Comparison of ENCODE assay signal across 15 cellular contexts in genomic region chr2:84029903-84030559, GRCh38.
DNase-seq lines count a peak whose midpoint lies in the region; TF ChIP-seq lines count a peak whose summit lies in the region.
"Had no signal": no experiment of that assay in that cellular context is flagged by ENCODE, and none has a peak within 500 bp of the region (broad histone marks: within the 10 kb centered on the region; RNA-seq: fewer than 3 reads in every experiment).

No MANE protein-coding gene starts in this region.

- no peak overlapping the region for H3K27ac ChIP-seq in WERI-Rb-1
- no peak overlapping the region for H3K27ac ChIP-seq in coronary artery
- H3K27ac ChIP-seq: C4-2B, GM23248 had no signal

- peak; percentile 8 for DNase-seq in SKM-1 treated with dmso at 0.1 percent for 144 hours (lab: John Stamatoyannopoulos, UW; ENCODE audit: unreplicated experiment)
- DNase-seq in SKM-1 (lab: John Stamatoyannopoulos, UW; ENCODE audit: unreplicated experiment) = no peak
- peak; percentile 3 for DNase-seq in M059J (ENCODE audit: low read depth)
- peak; percentile 24 for DNase-seq in WERI-Rb-1
- no peak for DNase-seq in NCI-H526 (lab: John Stamatoyannopoulos, UW)
- DNase-seq in ACHN = no peak
- DNase-seq in kidney glomerular epithelial cell (lab: John Stamatoyannopoulos, UW) = no peak
- no peak for DNase-seq in coronary artery (ENCODE audit: low spot score)
- DNase-seq: BE2C; CD4-positive, alpha-beta memory T cell; DMS53; GM23248; H7 had no signal

- no peak for TF ChIP-seq CTCF in WERI-Rb-1 (IDR thresholded peaks at IDR 0.05; ENCODE audit: low read depth, low read length)
- no peak for TF ChIP-seq CTCF in coronary artery (IDR thresholded peaks at IDR 0.05)

- no peak overlapping the region for H3K4me3 ChIP-seq in WERI-Rb-1 (ENCODE audit: low read depth, low read length)
- no peak overlapping the region for H3K4me3 ChIP-seq in coronary artery
- H3K4me3 ChIP-seq: GM12878, GM23248 had no signal

- in situ Hi-C loops in ACHN (cut with HindIII; ENCODE audit: low pct_ligation_motif_present, low pct_unique_long_range_greater_than_20kb, low sequenced_read_pairs) = no loop called here

- H3K9me3 ChIP-seq in WERI-Rb-1 (ENCODE audit: severe bottlenecking) = no peaks in the 10 kb centered on the region
- H3K9me3 ChIP-seq: BE2C had no signal

- no peaks in the 10 kb centered on the region for H3K27me3 ChIP-seq in WERI-Rb-1 (ENCODE audit: insufficient read depth, low read depth, severe bottlenecking)
- H3K27me3 ChIP-seq: BE2C had no signal

- H3K36me3 ChIP-seq in WERI-Rb-1 = no peaks in the 10 kb centered on the region
- H3K36me3 ChIP-seq: BE2C had no signal

Comparison
In these comparisons a context has a peak if more than half of its experiments do, and no peak if none do; other contexts are left out.
1. DNase-seq: peak in SKM-1 treated with dmso at 0.1 percent for 144 hours (single experiment), M059J (single experiment) and WERI-Rb-1 (single experiment); none in SKM-1 (single experiment), NCI-H526 (0 of 2), ACHN (single experiment), kidney glomerular epithelial cell (single experiment) and coronary artery (single experiment).